In the genomic region with DNA sequence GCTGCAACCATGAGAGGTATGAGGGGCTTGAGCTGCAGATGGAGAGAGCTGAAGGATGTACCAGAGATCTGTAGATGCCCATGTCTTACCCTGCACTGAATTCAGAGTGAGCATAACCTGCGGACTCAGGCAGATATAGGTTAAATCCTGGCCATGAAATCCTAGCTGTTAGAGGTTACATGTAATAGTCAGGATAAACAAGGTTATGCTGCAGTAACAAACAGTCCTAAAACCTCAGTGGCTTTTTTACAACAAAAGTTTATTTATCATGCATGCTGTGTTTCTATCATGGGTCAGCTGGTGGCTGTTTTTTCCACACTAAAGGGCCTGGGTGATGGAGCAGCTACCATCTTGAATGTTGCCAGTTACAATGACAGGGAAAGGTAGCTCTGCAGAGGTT, we compare ENCODE assay signal across 8 cellular contexts.
"Had no signal": no experiment of that assay in that cellular context is flagged by ENCODE, and none has a peak within 500 bp of the region (broad histone marks: within the 10 kb centered on the region; RNA-seq: fewer than 3 reads in every experiment).

No MANE protein-coding gene starts in this region.

- ATAC-seq: GM12878 had no signal

- FAIRE-seq: G401.6, GM12878, GM12891, GM12892, GM18507, GM19239 had no signal

- H3K4me3 ChIP-seq: GM12878 had no signal

- DNase-seq: GDM1, GF-D8 had no signal
